1 cellular context compared by ENCODE assay signal in genomic region chr16:11160676-11161115, GRCh38.
A peak's percentile ranks its signal among the peaks of the same experiment; 100 is the strongest.
TF ChIP-seq lines count a peak whose summit lies in the region.

No MANE protein-coding gene starts in this region.

TF ChIP-seq in K562, 482 proteins besides CTCF, POLR2A, EP300 and RAD21 (continues in another document):
- TF ChIP-seq PRDM10 (IDR thresholded peaks at IDR 0.05; ENCODE audit: partially characterized antibody) (no peak), AFF1 (IDR thresholded peaks at IDR 0.05; ENCODE audit: low read depth in 1 of 2, partially characterized antibody in 2 of 2) (peak in 1 of 2 experiments; percentile 73), L3MBTL2 (IDR thresholded peaks at IDR 0.05) (0 out of 2 replicates have a peak, but pooled peaks have one; percentile 30), POLR2AphosphoS2 (IDR thresholded peaks at IDR 0.05; ENCODE audit: low read length) (no peak), GATAD2B (IDR thresholded peaks at IDR 0.05; ENCODE audit: borderline replicate concordance) (no peak; the same call in 1 of the 2 replicates), ETV1 (tag; conservative IDR thresholded peaks at IDR 0.05; ENCODE audit: low read depth) (peak; percentile 55), SMARCE1 (IDR thresholded peaks at IDR 0.05) (peak; percentile 49; the same call in 1 of the 2 replicates), ZNF436 (CRISPR knock-in tag; IDR thresholded peaks at IDR 0.05) (no peak), CREB3L1 (IDR thresholded peaks at IDR 0.05; ENCODE audit: borderline replicate concordance, low read depth) (0 out of 2 replicates have a peak, but pooled peaks have one; percentile 7), JUND (IDR thresholded peaks at IDR 0.05; ENCODE audit: borderline replicate concordance, low read depth, low read length) (peak; percentile 64; the same call in 1 of the 2 replicates), JUND (tag; IDR thresholded peaks at IDR 0.05; ENCODE audit: borderline replicate concordance, low read depth, low read length) (peak; percentile 64; the same call in 1 of the 3 replicates), HMBOX1 (IDR thresholded peaks at IDR 0.05) (peak; percentile 94), KDM5B (IDR thresholded peaks at IDR 0.05; ENCODE audit: insufficient replicate concordance, low read depth, low read length) (no peak), BRCA1 (IDR thresholded peaks at IDR 0.05) (no peak), BRCA1 (CRISPR knock-in tag; IDR thresholded peaks at IDR 0.05) (no peak), ZNF717 (CRISPR knock-in tag; IDR thresholded peaks at IDR 0.05) (no peak), RREB1 (CRISPR knock-in tag; IDR thresholded peaks at IDR 0.05) (no peak), ZFX (CRISPR knock-in tag; IDR thresholded peaks at IDR 0.05) (no peak), NR2C1 (IDR thresholded peaks at IDR 0.05) (0 out of 2 replicates have a peak, but pooled peaks have one; percentile 22), NR2C1 (tag; IDR thresholded peaks at IDR 0.05) (no peak), E2F1 (CRISPR knock-in tag; IDR thresholded peaks at IDR 0.05) (no peak), ZNF224 (CRISPR knock-in tag; IDR thresholded peaks at IDR 0.05) (no peak), CXXC5 (CRISPR knock-in tag; IDR thresholded peaks at IDR 0.05) (peak; percentile 43), ESRRB (CRISPR knock-in tag; IDR thresholded peaks at IDR 0.05; ENCODE audit: borderline replicate concordance) (no peak), GTF2E2 (tag; IDR thresholded peaks at IDR 0.05) (no peak), NBN (IDR thresholded peaks at IDR 0.05; ENCODE audit: low read depth) (peak; percentile 91; the same call in 1 of the 2 replicates), RBM25 (IDR thresholded peaks at IDR 0.05; ENCODE audit: low read depth, low read length, severe bottlenecking) (peak; percentile 100), STAT5A (IDR thresholded peaks at IDR 0.05; ENCODE audit: borderline replicate concordance, low read length) (peak; percentile 68), TRIM28 (IDR thresholded peaks at IDR 0.05) (peak; percentile 81), CTBP1 (IDR thresholded peaks at IDR 0.05; ENCODE audit: borderline replicate concordance) (0 out of 2 replicates have a peak, but pooled peaks have one; percentile 23), BRF1 (IDR thresholded peaks at IDR 0.05; ENCODE audit: borderline replicate concordance, extremely low read depth, insufficient read length) (no peak), ELF1 (tag; IDR thresholded peaks at IDR 0.05) (peak; percentile 60), CBX2 (IDR thresholded peaks at IDR 0.05; ENCODE audit: insufficient read depth, low read length, poor library complexity, severe bottlenecking) (no peak), TBL1XR1 (IDR thresholded peaks at IDR 0.05; ENCODE audit: low read length in 2 of 2) (peak in 1 of 2 experiments; percentile 63; a peak in 1 of 4 replicates), BCOR (IDR thresholded peaks at IDR 0.05) (peak; percentile 96), SMARCA4 (IDR thresholded peaks at IDR 0.05) (0 out of 2 replicates have a peak, but pooled peaks have one; percentile 41), CBFB (CRISPR knock-in tag; IDR thresholded peaks at IDR 0.05) (0 out of 2 replicates have a peak, but pooled peaks have one; percentile 17), BACH1 (tag; IDR thresholded peaks at IDR 0.05) (no peak), HDAC1 (IDR thresholded peaks at IDR 0.05) (peak in 1 of 2 experiments; percentile 71; a peak in 2 of 4 replicates), GTF2A2 (tag; IDR thresholded peaks at IDR 0.05) (no peak), MITF (IDR thresholded peaks at IDR 0.05) (no peak), DPF2 (IDR thresholded peaks at IDR 0.05) (peak; percentile 28; the same call in 1 of the 2 replicates), ADNP (tag; IDR thresholded peaks at IDR 0.05) (peak; percentile 93), SRF (CRISPR knock-in tag; IDR thresholded peaks at IDR 0.05) (no peak; a peak in 1 of 4 replicates), NEUROD1 (IDR thresholded peaks at IDR 0.05; ENCODE audit: borderline replicate concordance, low read depth, low read length, partially characterized antibody) (no peak), CC2D1A (IDR thresholded peaks at IDR 0.05) (peak; percentile 47; the same call in 1 of the 2 replicates), DACH1 (IDR thresholded peaks at IDR 0.05; ENCODE audit: partially characterized antibody) (peak; percentile 42), CHCHD3 (CRISPR knock-in tag; IDR thresholded peaks at IDR 0.05) (no peak), NCOA1 (IDR thresholded peaks at IDR 0.05; ENCODE audit: low read depth) (peak; percentile 48; the same call in 1 of the 2 replicates), ZNF668 (CRISPR knock-in tag; IDR thresholded peaks at IDR 0.05) (0 out of 2 replicates have a peak, but pooled peaks have one; percentile 24)
